Comparison of ENCODE assay signal across 8 cellular contexts in the genomic region with DNA sequence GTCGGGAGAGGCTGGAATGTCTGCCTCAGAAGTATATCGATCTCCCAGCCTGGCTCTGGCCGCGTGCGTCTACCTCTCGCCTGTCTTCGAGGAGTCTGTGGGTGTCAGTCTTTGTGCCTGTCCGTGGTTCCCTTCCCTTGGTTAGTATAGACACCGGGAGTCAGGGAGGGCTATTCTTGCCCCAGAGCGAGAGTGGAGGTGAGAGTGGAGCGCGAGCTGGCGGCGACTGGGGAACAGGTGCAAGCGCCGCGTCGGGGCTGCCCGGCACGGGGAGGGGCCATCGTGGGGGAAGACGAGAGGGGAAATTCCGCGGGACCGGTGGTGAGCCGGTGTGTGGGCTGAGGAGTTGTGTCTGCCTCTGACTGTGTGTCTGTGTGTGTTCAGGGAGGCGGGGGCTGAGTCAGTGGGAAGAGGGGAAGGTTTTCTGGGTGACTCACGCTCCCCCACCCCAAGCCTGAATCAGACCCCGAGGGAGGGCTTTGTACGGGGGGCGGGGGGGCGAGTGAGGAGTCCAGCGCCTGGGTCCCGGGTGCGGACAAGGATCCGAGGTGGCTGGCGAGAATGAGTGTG. TPM values are rescaled to one million over a fixed set of nuclear protein-coding genes. Genes with fewer than 3 reads are reported as not detected.
DNase-seq lines count a peak whose midpoint lies in the region; ATAC-seq and TF ChIP-seq lines count a peak whose summit lies in the region.

No MANE protein-coding gene starts in this region.

- peak overlapping the region; percentile 98 for H3K9ac ChIP-seq in MM.1S (ENCODE audit: low read length)
- peak overlapping the region; percentile 93 to 99 for H3K9ac ChIP-seq in duodenal mucosa (ENCODE audit: low read depth in 1 of 2, low read length in 2 of 2)

- ATAC-seq in GM19463 (IDR thresholded peaks at IDR 0.05; ENCODE audit: unreplicated experiment): peak; percentile 28
- no peak for ATAC-seq in HG02970 (IDR thresholded peaks at IDR 0.05; ENCODE audit: low FRiP score, unreplicated experiment)

- no peaks in the 10 kb centered on the region for H3K9me2 ChIP-seq in MM.1S (replicated peaks; ENCODE audit: insufficient read depth, low read length)

- H3K27me3 ChIP-seq in BJ (ENCODE audit: control insufficient read depth, insufficient read depth, low read length): no peaks in the 10 kb centered on the region
- H3K27me3 ChIP-seq in MM.1S (replicated peaks; ENCODE audit: insufficient read depth, low read length): no peaks in the 10 kb centered on the region
- H3K27me3 ChIP-seq in duodenal mucosa (ENCODE audit: control insufficient read depth in 1 of 2, insufficient read depth in 2 of 2, low read length in 2 of 2): no peaks in the 10 kb centered on the region

- peak overlapping the region; percentile 68 for H3K4me3 ChIP-seq in BJ (ENCODE audit: low read depth, low read length)
- H3K4me3 ChIP-seq in MM.1S (ENCODE audit: low read length): peak overlapping the region; percentile 94
- H3K4me3 ChIP-seq in duodenal mucosa (ENCODE audit: low read depth in 1 of 2, low read length in 2 of 2): peak overlapping the region; percentile 69 to 86

- POLR2A ChIA-PET in BJ (lab: Charles Lee): interaction anchor here (0.5 to 1.0 kb wide), 3 partner anchors 13 to 44 kb away, joined by 3 to 4 read pairs (median 3); a partner anchor contains a TSS

- DNase-seq in BJ (ENCODE audit: low read depth): no peak
- DNase-seq in MM.1S: peak; percentile 74
- DNase-seq in activated CD4-positive, alpha-beta T cell treated with anti-CD3 and anti-CD28 coated beads, Interleukin-2, amount 50 U/mL, for 4 hours: peak; percentile 98 to 99
- DNase-seq in medulla oblongata (ENCODE audit: extremely low spot score): peak; percentile 65
- DNase-seq in stimulated activated CD8-positive, alpha-beta memory T cell treated with anti-CD3 and anti-CD28 coated beads, Interleukin-12 subunit alpha, Interleukin-12 subunit beta, amount 100 ng/mL, for 1 hour (ENCODE audit: low read depth): peak; percentile 95

- H3K79me2 ChIP-seq in MM.1S (ENCODE audit: low read length): 0 out of 2 replicates have a peak, but pooled peaks cover 7% of the 10 kb centered on the region

- peak overlapping the region; percentile 93 for H2AFZ ChIP-seq in MM.1S (ENCODE audit: low read length)

- TF ChIP-seq CTCF in BJ (IDR thresholded peaks at IDR 0.05; ENCODE audit: insufficient read depth, low read depth, low read length) (no peak), MM.1S (IDR thresholded peaks at IDR 0.05; ENCODE audit: low read length) (no peak)

- H3F3A ChIP-seq in MM.1S (ENCODE audit: insufficient read depth, low read length): peaks cover 36% of the 10 kb centered on the region

- CTCF ChIA-PET in BJ (lab: Yijun Ruan, JAX): interaction anchor here (0.9 to 1.7 kb wide), 4 partner anchors 9 to 227 kb away, joined by 3 to 9 read pairs (median 4); a partner anchor contains a TSS

- H3K4me1 ChIP-seq in MM.1S (ENCODE audit: low read length) (peaks cover 22% of the 10 kb centered on the region), duodenal mucosa (ENCODE audit: control insufficient read depth in 1 of 2, insufficient read depth in 2 of 2, low read length in 2 of 2) (peaks cover 45 to 50% of the 10 kb centered on the region in 2 donors)

- H3K36me3 ChIP-seq in BJ (ENCODE audit: control insufficient read depth, insufficient read depth, low read length): peaks cover 19% of the 10 kb centered on the region
- H3K36me3 ChIP-seq in MM.1S (replicated peaks; ENCODE audit: insufficient read depth, low read length): no peaks in the 10 kb centered on the region
- H3K36me3 ChIP-seq in duodenal mucosa (ENCODE audit: control insufficient read depth in 1 of 2, insufficient read depth in 2 of 2, low read length in 2 of 2): peaks cover 16 to 20% of the 10 kb centered on the region in 2 donors

- peak overlapping the region; percentile 100 for H3K4me2 ChIP-seq in MM.1S (ENCODE audit: low read depth, low read length)

- H3K9me3 ChIP-seq in MM.1S (replicated peaks; ENCODE audit: insufficient read depth, low read length) (no peaks in the 10 kb centered on the region), duodenal mucosa (ENCODE audit: control insufficient read depth in 1 of 2, low read length in 2 of 2) (no peaks in the 10 kb centered on the region)

- H3K27ac ChIP-seq in MM.1S (ENCODE audit: low read length) (peak overlapping the region; percentile 93), duodenal mucosa (ENCODE audit: low read depth, low read length) (peak overlapping the region; percentile 98)

- H4K20me1 ChIP-seq in MM.1S (ENCODE audit: insufficient read depth, low read length): no peaks in the 10 kb centered on the region

RNA-seq across cellular contexts. Expression of a gene that starts 8.4 kb away (rescaled TPM):
- polyA plus RNA-seq in BJ (2011; rRNA removed): 0.91 and 1.2 TPM in 2 replicates
- 5.0 and 9.0 TPM in 2 replicates for polyA minus RNA-seq in BJ (2011; rRNA and poly(A)+ RNA removed)

RNA-seq across cellular contexts. Expression of a gene that starts 12.4 kb away (rescaled TPM):
- 0.25 and 0.29 TPM in 2 replicates for polyA plus RNA-seq in BJ (2011; rRNA removed)
- polyA minus RNA-seq in BJ (2011; rRNA and poly(A)+ RNA removed): not detected in 2 replicates

RNA-seq across cellular contexts. Expression of a gene that starts 14.9 kb away (rescaled TPM):
- 74.9 and 82.7 TPM in 2 replicates for polyA plus RNA-seq in BJ (2011; rRNA removed)
- 20.8 and 34.3 TPM in 2 replicates for polyA minus RNA-seq in BJ (2011; rRNA and poly(A)+ RNA removed)

RNA-seq across cellular contexts. Expression of a gene that starts 15.3 kb away (rescaled TPM):
- polyA plus RNA-seq in BJ (2011; rRNA removed): 6.7 and 7.9 TPM in 2 replicates
- 6.3 and 9.3 TPM in 2 replicates for polyA minus RNA-seq in BJ (2011; rRNA and poly(A)+ RNA removed)

RNA-seq across cellular contexts. Expression of a gene that starts 46.1 kb away (rescaled TPM):
- 43.5 and 49.1 TPM in 2 replicates for polyA plus RNA-seq in BJ (2011; rRNA removed)
- 67.4 and 108 TPM in 2 replicates for polyA minus RNA-seq in BJ (2011; rRNA and poly(A)+ RNA removed)
